23 cellular contexts compared by ENCODE assay signal in the genomic region with DNA sequence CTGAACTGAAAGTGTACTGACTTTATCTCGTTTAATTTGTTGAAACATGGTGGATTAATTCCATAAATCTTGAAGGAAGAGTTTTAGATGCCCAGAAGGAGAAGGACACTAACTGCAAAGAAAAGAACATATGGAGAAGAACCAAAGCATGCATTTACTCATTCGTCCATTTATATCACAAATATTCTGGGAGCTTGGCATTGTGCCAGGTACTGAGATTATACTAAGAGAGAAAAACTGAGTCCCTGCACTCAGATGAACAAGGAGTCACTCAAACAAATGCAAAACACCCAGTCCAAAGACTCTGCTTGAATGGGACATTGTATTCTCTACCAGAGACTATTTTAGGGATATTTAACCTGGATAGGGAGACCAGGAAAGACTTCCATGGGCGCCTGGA.
DNase-seq lines count a peak whose midpoint lies in the region; ATAC-seq, FAIRE-seq and TF ChIP-seq lines count a peak whose summit lies in the region.
"Had no signal": no experiment of that assay in that cellular context is flagged by ENCODE, and none has a peak within 500 bp of the region (broad histone marks: within the 10 kb centered on the region; RNA-seq: fewer than 3 reads in every experiment).

No MANE protein-coding gene starts in this region.

- no peak overlapping the region for H3K4me2 ChIP-seq in HepG2 (ENCODE audit: low read depth, low read length)
- H3K4me2 ChIP-seq: A549; BLaER1 treated with 17β-estradiol and CSF1 and Interleukin-3, amounts not matched to agents 10 nM and 100 nM had no signal

- H3K36me3 Mint-ChIP-seq in nephron (ENCODE audit: low read depth), result no peaks in the 10 kb centered on the region
- H3K36me3 Mint-ChIP-seq: CD8-positive, alpha-beta T cell had no signal

- H3K27ac ChIP-seq in HepG2 (ENCODE audit: extremely low read length, insufficient read depth, low read length) (no peak overlapping the region), right lobe of liver (no peak overlapping the region), breast epithelium (no peak overlapping the region)
- H3K27ac ChIP-seq: 22Rv1; A549; BLaER1 treated with 17β-estradiol and CSF1 and Interleukin-3, amounts not matched to agents 10 nM and 100 nM; C4-2B had no signal

- H3K79me2 ChIP-seq in HepG2 (ENCODE audit: insufficient read depth, low read length), result no peaks in the 10 kb centered on the region

- no peaks in the 10 kb centered on the region for H4K20me1 ChIP-seq in HepG2 (ENCODE audit: insufficient read depth, low read length)
- H4K20me1 ChIP-seq: BLaER1 treated with 17β-estradiol and CSF1 and Interleukin-3, amounts not matched to agents 10 nM and 100 nM had no signal

- no peak overlapping the region for H3K4me3 Mint-ChIP-seq in nephron
- H3K4me3 Mint-ChIP-seq: B cell; CD4-positive, alpha-beta T cell; CD8-positive, alpha-beta T cell had no signal

- in situ Hi-C loops in HepG2 (cut with HindIII; ENCODE audit: extremely low pct_ligation_motif_present, low pct_unique_long_range_greater_than_20kb), result no loop called here

- H3K36me3 ChIP-seq in HepG2 (replicated peaks in 1 of 2; ENCODE audit: control insufficient read depth in 1 of 2, insufficient read depth in 2 of 2, low read length in 2 of 2), result no peaks in the 10 kb centered on the region
- H3K36me3 ChIP-seq in right lobe of liver, result no peaks in the 10 kb centered on the region
- H3K36me3 ChIP-seq in breast epithelium, result no peaks in the 10 kb centered on the region
- H3K36me3 ChIP-seq: BLaER1 treated with 17β-estradiol and CSF1 and Interleukin-3, amounts not matched to agents 10 nM and 100 nM had no signal

- no peak overlapping the region for H3K9ac ChIP-seq in HepG2 (ENCODE audit: insufficient read depth, low read depth, low read length)
- H3K9ac ChIP-seq: BLaER1 treated with 17β-estradiol and CSF1 and Interleukin-3, amounts not matched to agents 10 nM and 100 nM had no signal

- DNase-seq in DMS 273 (lab: John Stamatoyannopoulos, UW; ENCODE audit: unreplicated experiment), result peak; percentile 5
- DNase-seq in DMS 273 treated with DMSO at 0.1 percent for 48 hours (lab: John Stamatoyannopoulos, UW), result no peak
- no peak for DNase-seq in HepG2 (ENCODE audit: low spot score)
- DNase-seq in right lobe of liver, result no peak
- DNase-seq in breast epithelium (ENCODE audit: low spot score in 2 of 2), result no peak
- no peak for DNase-seq in GM12892 (ENCODE audit: insufficient read length)
- DNase-seq: AML-193; Caco-2; Calu3; CD4-positive, alpha-beta T cell; CD8-positive, alpha-beta T cell; DMS79 treated with DMSO at 0.1 percent for 48 hours; GF-D8 had no signal

- intact Hi-C loops in HepG2 (cut with micrococcal nuclease; ENCODE audit: unreplicated experiment) (no loop called here), right lobe of liver (cut with DNase I) (no loop called here), breast epithelium (cut with DNase I; ENCODE audit: low total_unique reads) (no loop called here)

- peaks cover 52% of the 10 kb centered on the region for H3K4me1 Mint-ChIP-seq in nephron
- H3K4me1 Mint-ChIP-seq: B cell had no signal

- peaks cover 4% of the 10 kb centered on the region for H3K27me3 Mint-ChIP-seq in nephron (ENCODE audit: low read depth)

- POLR2A ChIA-PET in HepG2 (lab: Yijun Ruan, JAX), result no interaction called here

- no peak overlapping the region for H2AFZ ChIP-seq in HepG2 (ENCODE audit: low read length)

- H3K27ac Mint-ChIP-seq in nephron, result peak overlapping the region in 2 of 3 experiments; percentile 20 to 45
- H3K27ac Mint-ChIP-seq: B cell; CD4-positive, alpha-beta T cell; CD8-positive, alpha-beta T cell had no signal

- H3K4me1 ChIP-seq in HepG2 (ENCODE audit: insufficient read depth, low read length) (no peaks in the 10 kb centered on the region), right lobe of liver (no peaks in the 10 kb centered on the region), breast epithelium (no peaks in the 10 kb centered on the region)
- H3K4me1 ChIP-seq: A549, Caco-2 had no signal

- BruUV-seq in HepG2 (replicated peaks; lab: Mats Ljungman, UMichigan), result no TSS peak

- H3K4me3 ChIP-seq in HepG2 (replicated peaks in 1 of 3; ENCODE audit: insufficient read depth in 1 of 3, low read depth in 2 of 3, low read length in 3 of 3), result no peak overlapping the region
- no peak overlapping the region for H3K4me3 ChIP-seq in right lobe of liver
- no peak overlapping the region for H3K4me3 ChIP-seq in breast epithelium
- H3K4me3 ChIP-seq: A549; BLaER1 treated with 17β-estradiol and CSF1 and Interleukin-3, amounts not matched to agents 10 nM and 100 nM had no signal

- no peaks in the 10 kb centered on the region; a peak in 1 of 5 replicates for H3K27me3 ChIP-seq in HepG2 (ENCODE audit: control insufficient read depth in 1 of 2, insufficient read depth in 2 of 2, low read length in 2 of 2)
- no peaks in the 10 kb centered on the region for H3K27me3 ChIP-seq in right lobe of liver
- H3K27me3 ChIP-seq in breast epithelium, result no peaks in the 10 kb centered on the region
- H3K27me3 ChIP-seq: BLaER1 treated with 17β-estradiol and CSF1 and Interleukin-3, amounts not matched to agents 10 nM and 100 nM had no signal

- H3K9me3 ChIP-seq in HepG2 (ENCODE audit: low read length), result no peaks in the 10 kb centered on the region
- no peaks in the 10 kb centered on the region for H3K9me3 ChIP-seq in right lobe of liver
- H3K9me3 ChIP-seq in breast epithelium, result no peaks in the 10 kb centered on the region
- H3K9me3 ChIP-seq: A549; BLaER1 treated with 17β-estradiol and CSF1 and Interleukin-3, amounts not matched to agents 10 nM and 100 nM; Caco-2 had no signal

- CTCF ChIA-PET in HepG2 (lab: Yijun Ruan, JAX; ENCODE audit: low intra/inter-chr PET ratio, low total read pairs), result no interaction called here

- FAIRE-seq in HepG2 (lab: Jason Lieb, UNC) (no peak), GM12892 (lab: Jason Lieb, UNC) (no peak)
- FAIRE-seq: A549, D721Med, G401.6, GM12891, GM18507 had no signal

- TF ChIP-seq CTCF in HepG2 (CRISPR knock-in tag; IDR thresholded peaks at IDR 0.05), result no peak
- no peak for TF ChIP-seq CTCF in right lobe of liver (IDR thresholded peaks at IDR 0.05)
- TF ChIP-seq CTCF in nephron (IDR thresholded peaks at IDR 0.05; ENCODE audit: unreplicated experiment in 3 of 3), result no peak
- TF ChIP-seq CTCF in breast epithelium (IDR thresholded peaks at IDR 0.05), result no peak

- ATAC-seq in HepG2 (no peak), right lobe of liver (no peak)
- ATAC-seq: A549; CD8-positive, alpha-beta T cell had no signal

- TF ChIP-seq POLR2A in HepG2 (IDR thresholded peaks at IDR 0.05; ENCODE audit: insufficient read depth in 1 of 2, low read depth in 2 of 2, low read length in 2 of 2), result no peak
- no peak for TF ChIP-seq POLR2A in right lobe of liver (IDR thresholded peaks at IDR 0.05)
- TF ChIP-seq POLR2A in breast epithelium (IDR thresholded peaks at IDR 0.05), result no peak
- TF ChIP-seq POLR2A in GM12892 (IDR thresholded peaks at IDR 0.05; ENCODE audit: low read depth, low read length), result no peak

- 0% methylated on average over 3 of the region's 3 CpGs for WGBS in HepG2 (ENCODE audit: low lambda C conversion rate)
- 36% methylated on average over 3 of the region's 3 CpGs for WGBS in right lobe of liver (ENCODE audit: insufficient coverage, low coverage, low lambda C conversion rate, missing lambda C conversion rate)

- TF ChIP-seq EP300 in HepG2 (IDR thresholded peaks at IDR 0.05; ENCODE audit: low read depth in 2 of 2, low read length in 2 of 2) (no peak), HepG2 (CRISPR knock-in tag; IDR thresholded peaks at IDR 0.05; ENCODE audit: borderline replicate concordance) (no peak)

- H3K9me3 Mint-ChIP-seq in nephron, result peaks cover 2% of the 10 kb centered on the region
- H3K9me3 Mint-ChIP-seq: CD4-positive, alpha-beta T cell; CD8-positive, alpha-beta T cell had no signal

- no peak for TF ChIP-seq RAD21 in HepG2 (CRISPR knock-in tag; IDR thresholded peaks at IDR 0.05)

TF ChIP-seq in HepG2, 621 proteins besides CTCF, POLR2A, EP300 and RAD21:
- TF ChIP-seq LCORL (IDR thresholded peaks at IDR 0.05), result peak; percentile 82; the same call in 1 of the 2 replicates
- no peak for TF ChIP-seq LCORL (CRISPR knock-in tag; IDR thresholded peaks at IDR 0.05)
- TF ChIP-seq DMAP1 (CRISPR knock-in tag; IDR thresholded peaks at IDR 0.05), result no peak
